Comparison of ENCODE assay signal across 1 cellular context in the genomic region with DNA sequence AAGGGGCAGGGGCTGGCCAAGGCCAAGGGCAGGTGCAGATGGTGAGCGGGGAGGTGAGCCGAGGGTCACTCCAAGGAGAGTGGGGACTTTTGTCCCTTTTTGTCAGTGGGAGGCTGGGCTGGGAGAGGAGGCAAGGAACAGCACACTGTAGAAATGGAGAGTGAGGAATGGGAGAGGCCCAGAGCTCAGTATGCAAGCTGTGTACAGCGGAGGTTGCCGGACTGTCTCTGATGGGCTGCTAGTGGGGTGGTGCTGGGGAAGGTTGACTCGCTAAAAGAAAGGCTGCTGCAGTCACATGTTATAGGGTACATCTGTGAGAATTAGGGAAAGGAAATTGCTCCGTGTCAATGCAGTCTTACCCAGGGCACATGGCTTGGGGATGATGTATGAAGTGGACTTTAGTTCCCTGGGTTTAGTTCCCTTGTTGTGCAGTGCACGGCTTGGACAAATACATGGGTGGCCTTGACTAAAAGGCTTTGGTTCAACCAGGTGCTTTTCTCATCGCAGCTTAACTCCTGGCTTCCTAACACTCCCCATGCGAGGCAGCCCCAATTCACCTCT.
TF ChIP-seq lines count a peak whose summit lies in the region.

No MANE protein-coding gene starts in this region.

TF ChIP-seq in HepG2, 621 proteins besides CTCF, POLR2A, EP300 and RAD21 (continued from another document and continues in another):
- TF ChIP-seq KMT2A (CRISPR knock-in tag; IDR thresholded peaks at IDR 0.05) (peak; percentile 24; the same call in 1 of the 2 replicates), ZNF790 (CRISPR knock-in tag; IDR thresholded peaks at IDR 0.05; ENCODE audit: borderline replicate concordance) (no peak), HNF4A (CRISPR knock-in tag; IDR thresholded peaks at IDR 0.05) (peak; percentile 95), ZFP36L2 (CRISPR knock-in tag; IDR thresholded peaks at IDR 0.05) (no peak), SMAD9 (CRISPR knock-in tag; IDR thresholded peaks at IDR 0.05) (no peak), ZC3H13 (CRISPR knock-in tag; IDR thresholded peaks at IDR 0.05) (no peak), TAF15 (IDR thresholded peaks at IDR 0.05; ENCODE audit: low read depth, low read length, poor library complexity, severe bottlenecking) (no peak), HIVEP1 (CRISPR knock-in tag; IDR thresholded peaks at IDR 0.05) (no peak), JUNB (CRISPR knock-in tag; IDR thresholded peaks at IDR 0.05; ENCODE audit: borderline replicate concordance) (no peak), THAP11 (CRISPR knock-in tag; IDR thresholded peaks at IDR 0.05) (peak; percentile 52), ZNF879 (CRISPR knock-in tag; IDR thresholded peaks at IDR 0.05) (no peak), ZNF367 (CRISPR knock-in tag; IDR thresholded peaks at IDR 0.05; ENCODE audit: borderline replicate concordance) (no peak), NONO (IDR thresholded peaks at IDR 0.05) (no peak), NONO (CRISPR knock-in tag; conservative IDR thresholded peaks at IDR 0.05) (no peak), DMAP1 (CRISPR knock-in tag; IDR thresholded peaks at IDR 0.05) (peak; percentile 75; the same call in 1 of the 2 replicates), NFIC (IDR thresholded peaks at IDR 0.05; ENCODE audit: low read length) (no peak), CEBPG (CRISPR knock-in tag; IDR thresholded peaks at IDR 0.05) (no peak), PPARG (CRISPR knock-in tag; conservative IDR thresholded peaks at IDR 0.05) (peak; percentile 49; the same call in 1 of the 2 replicates), BRCA1 (CRISPR knock-in tag; IDR thresholded peaks at IDR 0.05) (no peak), ZSCAN20 (CRISPR knock-in tag; IDR thresholded peaks at IDR 0.05; ENCODE audit: borderline replicate concordance) (no peak), ZSCAN12 (CRISPR knock-in tag; IDR thresholded peaks at IDR 0.05) (no peak), MED1 (CRISPR knock-in tag; IDR thresholded peaks at IDR 0.05) (peak; percentile 87), ZNF468 (CRISPR knock-in tag; IDR thresholded peaks at IDR 0.05) (no peak), ZSCAN9 (CRISPR knock-in tag; IDR thresholded peaks at IDR 0.05; ENCODE audit: borderline replicate concordance) (peak; percentile 49; the same call in 1 of the 2 replicates), MEF2D (CRISPR knock-in tag; IDR thresholded peaks at IDR 0.05) (peak; percentile 57), NCOA2 (CRISPR knock-in tag; IDR thresholded peaks at IDR 0.05) (peak; percentile 45; the same call in 1 of the 2 replicates), TARDBP (CRISPR knock-in tag; IDR thresholded peaks at IDR 0.05) (peak; percentile 77), NFRKB (IDR thresholded peaks at IDR 0.05) (no peak), ZBTB3 (CRISPR knock-in tag; IDR thresholded peaks at IDR 0.05; ENCODE audit: borderline replicate concordance, low read depth) (no peak), ETV5 (CRISPR knock-in tag; IDR thresholded peaks at IDR 0.05; ENCODE audit: borderline replicate concordance) (no peak; the same call in 1 of the 2 replicates), MXD4 (CRISPR knock-in tag; IDR thresholded peaks at IDR 0.05) (0 out of 2 replicates have a peak, but pooled peaks have one; percentile 45), RBM22 (optimal IDR thresholded peaks at IDR 0.05; ENCODE audit: low read length) (no peak), SP2 (CRISPR knock-in tag; IDR thresholded peaks at IDR 0.05) (0 out of 2 replicates have a peak, but pooled peaks have one; percentile 16), ZSCAN22 (CRISPR knock-in tag; IDR thresholded peaks at IDR 0.05) (no peak), NR2F1 (CRISPR knock-in tag; IDR thresholded peaks at IDR 0.05) (no peak), CREB1 (IDR thresholded peaks at IDR 0.05) (no peak), CREB1 (CRISPR knock-in tag; IDR thresholded peaks at IDR 0.05) (no peak)
- TF ChIP-seq, protein P1, sequence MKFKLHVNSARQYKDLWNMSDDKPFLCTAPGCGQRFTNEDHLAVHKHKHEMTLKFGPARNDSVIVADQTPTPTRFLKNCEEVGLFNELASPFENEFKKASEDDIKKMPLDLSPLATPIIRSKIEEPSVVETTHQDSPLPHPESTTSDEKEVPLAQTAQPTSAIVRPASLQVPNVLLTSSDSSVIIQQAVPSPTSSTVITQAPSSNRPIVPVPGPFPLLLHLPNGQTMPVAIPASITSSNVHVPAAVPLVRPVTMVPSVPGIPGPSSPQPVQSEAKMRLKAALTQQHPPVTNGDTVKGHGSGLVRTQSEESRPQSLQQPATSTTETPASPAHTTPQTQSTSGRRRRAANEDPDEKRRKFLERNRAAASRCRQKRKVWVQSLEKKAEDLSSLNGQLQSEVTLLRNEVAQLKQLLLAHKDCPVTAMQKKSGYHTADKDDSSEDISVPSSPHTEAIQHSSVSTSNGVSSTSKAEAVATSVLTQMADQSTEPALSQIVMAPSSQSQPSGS (CRISPR knock-in tag; IDR thresholded peaks at IDR 0.05), result peak; percentile 69; the same call in 1 of the 2 replicates
- TF ChIP-seq, protein P2, sequence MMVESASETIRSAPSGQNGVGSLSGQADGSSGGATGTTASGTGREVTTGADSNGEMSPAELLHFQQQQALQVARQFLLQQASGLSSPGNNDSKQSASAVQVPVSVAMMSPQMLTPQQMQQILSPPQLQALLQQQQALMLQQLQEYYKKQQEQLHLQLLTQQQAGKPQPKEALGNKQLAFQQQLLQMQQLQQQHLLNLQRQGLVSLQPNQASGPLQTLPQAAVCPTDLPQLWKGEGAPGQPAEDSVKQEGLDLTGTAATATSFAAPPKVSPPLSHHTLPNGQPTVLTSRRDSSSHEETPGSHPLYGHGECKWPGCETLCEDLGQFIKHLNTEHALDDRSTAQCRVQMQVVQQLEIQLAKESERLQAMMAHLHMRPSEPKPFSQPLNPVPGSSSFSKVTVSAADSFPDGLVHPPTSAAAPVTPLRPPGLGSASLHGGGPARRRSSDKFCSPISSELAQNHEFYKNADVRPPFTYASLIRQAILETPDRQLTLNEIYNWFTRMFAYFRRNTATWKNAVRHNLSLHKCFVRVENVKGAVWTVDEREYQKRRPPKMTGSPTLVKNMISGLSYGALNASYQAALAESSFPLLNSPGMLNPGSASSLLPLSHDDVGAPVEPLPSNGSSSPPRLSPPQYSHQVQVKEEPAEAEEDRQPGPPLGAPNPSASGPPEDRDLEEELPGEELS (CRISPR knock-in tag; IDR thresholded peaks at IDR 0.05), result peak; percentile 59; the same call in 1 of the 2 replicates
- TF ChIP-seq, protein P3, sequence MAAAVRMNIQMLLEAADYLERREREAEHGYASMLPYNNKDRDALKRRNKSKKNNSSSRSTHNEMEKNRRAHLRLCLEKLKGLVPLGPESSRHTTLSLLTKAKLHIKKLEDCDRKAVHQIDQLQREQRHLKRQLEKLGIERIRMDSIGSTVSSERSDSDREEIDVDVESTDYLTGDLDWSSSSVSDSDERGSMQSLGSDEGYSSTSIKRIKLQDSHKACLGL (CRISPR knock-in tag; IDR thresholded peaks at IDR 0.05), result no peak
- TF ChIP-seq, protein P4, sequence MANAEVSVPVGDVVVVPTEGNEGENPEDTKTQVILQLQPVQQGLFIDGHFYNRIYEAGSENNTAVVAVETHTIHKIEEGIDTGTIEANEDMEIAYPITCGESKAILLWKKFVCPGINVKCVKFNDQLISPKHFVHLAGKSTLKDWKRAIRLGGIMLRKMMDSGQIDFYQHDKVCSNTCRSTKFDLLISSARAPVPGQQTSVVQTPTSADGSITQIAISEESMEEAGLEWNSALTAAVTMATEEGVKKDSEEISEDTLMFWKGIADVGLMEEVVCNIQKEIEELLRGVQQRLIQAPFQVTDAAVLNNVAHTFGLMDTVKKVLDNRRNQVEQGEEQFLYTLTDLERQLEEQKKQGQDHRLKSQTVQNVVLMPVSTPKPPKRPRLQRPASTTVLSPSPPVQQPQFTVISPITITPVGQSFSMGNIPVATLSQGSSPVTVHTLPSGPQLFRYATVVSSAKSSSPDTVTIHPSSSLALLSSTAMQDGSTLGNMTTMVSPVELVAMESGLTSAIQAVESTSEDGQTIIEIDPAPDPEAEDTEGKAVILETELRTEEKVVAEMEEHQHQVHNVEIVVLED (CRISPR knock-in tag; IDR thresholded peaks at IDR 0.05; ENCODE audit: borderline replicate concordance), result no peak
- TF ChIP-seq, protein P5, sequence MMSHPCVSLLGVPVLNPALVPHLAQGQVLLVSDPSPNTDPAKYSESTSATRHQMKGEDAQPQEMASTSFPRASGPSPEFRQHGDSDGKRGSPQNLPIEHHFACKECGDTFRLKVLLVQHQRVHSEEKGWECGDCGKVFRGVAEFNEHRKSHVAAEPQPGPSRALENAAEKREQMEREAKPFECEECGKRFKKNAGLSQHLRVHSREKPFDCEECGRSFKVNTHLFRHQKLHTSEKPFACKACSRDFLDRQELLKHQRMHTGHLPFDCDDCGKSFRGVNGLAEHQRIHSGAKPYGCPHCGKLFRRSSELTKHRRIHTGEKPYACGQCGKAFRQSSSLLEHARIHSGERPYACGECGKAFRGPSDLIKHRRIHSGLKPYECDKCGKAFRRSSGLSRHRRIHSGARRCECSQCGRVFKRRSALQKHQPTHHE (CRISPR knock-in tag; IDR thresholded peaks at IDR 0.05; ENCODE audit: borderline replicate concordance), result 0 out of 2 replicates have a peak, but pooled peaks have one; percentile 40
- TF ChIP-seq, protein P6, sequence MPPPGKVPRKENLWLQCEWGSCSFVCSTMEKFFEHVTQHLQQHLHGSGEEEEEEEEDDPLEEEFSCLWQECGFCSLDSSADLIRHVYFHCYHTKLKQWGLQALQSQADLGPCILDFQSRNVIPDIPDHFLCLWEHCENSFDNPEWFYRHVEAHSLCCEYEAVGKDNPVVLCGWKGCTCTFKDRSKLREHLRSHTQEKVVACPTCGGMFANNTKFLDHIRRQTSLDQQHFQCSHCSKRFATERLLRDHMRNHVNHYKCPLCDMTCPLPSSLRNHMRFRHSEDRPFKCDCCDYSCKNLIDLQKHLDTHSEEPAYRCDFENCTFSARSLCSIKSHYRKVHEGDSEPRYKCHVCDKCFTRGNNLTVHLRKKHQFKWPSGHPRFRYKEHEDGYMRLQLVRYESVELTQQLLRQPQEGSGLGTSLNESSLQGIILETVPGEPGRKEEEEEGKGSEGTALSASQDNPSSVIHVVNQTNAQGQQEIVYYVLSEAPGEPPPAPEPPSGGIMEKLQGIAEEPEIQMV (CRISPR knock-in tag; IDR thresholded peaks at IDR 0.05; ENCODE audit: low read depth), result no peak
- TF ChIP-seq, protein P7, sequence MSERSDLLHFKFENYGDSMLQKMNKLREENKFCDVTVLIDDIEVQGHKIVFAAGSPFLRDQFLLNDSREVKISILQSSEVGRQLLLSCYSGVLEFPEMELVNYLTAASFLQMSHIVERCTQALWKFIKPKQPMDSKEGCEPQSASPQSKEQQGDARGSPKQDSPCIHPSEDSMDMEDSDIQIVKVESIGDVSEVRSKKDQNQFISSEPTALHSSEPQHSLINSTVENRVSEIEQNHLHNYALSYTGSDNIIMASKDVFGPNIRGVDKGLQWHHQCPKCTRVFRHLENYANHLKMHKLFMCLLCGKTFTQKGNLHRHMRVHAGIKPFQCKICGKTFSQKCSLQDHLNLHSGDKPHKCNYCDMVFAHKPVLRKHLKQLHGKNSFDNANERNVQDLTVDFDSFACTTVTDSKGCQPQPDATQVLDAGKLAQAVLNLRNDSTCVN (CRISPR knock-in tag; IDR thresholded peaks at IDR 0.05; ENCODE audit: borderline replicate concordance), result 0 out of 2 replicates have a peak, but pooled peaks have one; percentile 45
- TF ChIP-seq, protein P8, sequence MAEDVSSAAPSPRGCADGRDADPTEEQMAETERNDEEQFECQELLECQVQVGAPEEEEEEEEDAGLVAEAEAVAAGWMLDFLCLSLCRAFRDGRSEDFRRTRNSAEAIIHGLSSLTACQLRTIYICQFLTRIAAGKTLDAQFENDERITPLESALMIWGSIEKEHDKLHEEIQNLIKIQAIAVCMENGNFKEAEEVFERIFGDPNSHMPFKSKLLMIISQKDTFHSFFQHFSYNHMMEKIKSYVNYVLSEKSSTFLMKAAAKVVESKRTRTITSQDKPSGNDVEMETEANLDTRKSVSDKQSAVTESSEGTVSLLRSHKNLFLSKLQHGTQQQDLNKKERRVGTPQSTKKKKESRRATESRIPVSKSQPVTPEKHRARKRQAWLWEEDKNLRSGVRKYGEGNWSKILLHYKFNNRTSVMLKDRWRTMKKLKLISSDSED (CRISPR knock-in tag; IDR thresholded peaks at IDR 0.05), result no peak
- TF ChIP-seq, protein P9, sequence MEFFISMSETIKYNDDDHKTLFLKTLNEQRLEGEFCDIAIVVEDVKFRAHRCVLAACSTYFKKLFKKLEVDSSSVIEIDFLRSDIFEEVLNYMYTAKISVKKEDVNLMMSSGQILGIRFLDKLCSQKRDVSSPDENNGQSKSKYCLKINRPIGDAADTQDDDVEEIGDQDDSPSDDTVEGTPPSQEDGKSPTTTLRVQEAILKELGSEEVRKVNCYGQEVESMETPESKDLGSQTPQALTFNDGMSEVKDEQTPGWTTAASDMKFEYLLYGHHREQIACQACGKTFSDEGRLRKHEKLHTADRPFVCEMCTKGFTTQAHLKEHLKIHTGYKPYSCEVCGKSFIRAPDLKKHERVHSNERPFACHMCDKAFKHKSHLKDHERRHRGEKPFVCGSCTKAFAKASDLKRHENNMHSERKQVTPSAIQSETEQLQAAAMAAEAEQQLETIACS (CRISPR knock-in tag; IDR thresholded peaks at IDR 0.05), result no peak
- TF ChIP-seq, protein P10, sequence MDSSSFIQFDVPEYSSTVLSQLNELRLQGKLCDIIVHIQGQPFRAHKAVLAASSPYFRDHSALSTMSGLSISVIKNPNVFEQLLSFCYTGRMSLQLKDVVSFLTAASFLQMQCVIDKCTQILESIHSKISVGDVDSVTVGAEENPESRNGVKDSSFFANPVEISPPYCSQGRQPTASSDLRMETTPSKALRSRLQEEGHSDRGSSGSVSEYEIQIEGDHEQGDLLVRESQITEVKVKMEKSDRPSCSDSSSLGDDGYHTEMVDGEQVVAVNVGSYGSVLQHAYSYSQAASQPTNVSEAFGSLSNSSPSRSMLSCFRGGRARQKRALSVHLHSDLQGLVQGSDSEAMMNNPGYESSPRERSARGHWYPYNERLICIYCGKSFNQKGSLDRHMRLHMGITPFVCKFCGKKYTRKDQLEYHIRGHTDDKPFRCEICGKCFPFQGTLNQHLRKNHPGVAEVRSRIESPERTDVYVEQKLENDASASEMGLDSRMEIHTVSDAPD (CRISPR knock-in tag; IDR thresholded peaks at IDR 0.05), result no peak
- TF ChIP-seq, protein P11, sequence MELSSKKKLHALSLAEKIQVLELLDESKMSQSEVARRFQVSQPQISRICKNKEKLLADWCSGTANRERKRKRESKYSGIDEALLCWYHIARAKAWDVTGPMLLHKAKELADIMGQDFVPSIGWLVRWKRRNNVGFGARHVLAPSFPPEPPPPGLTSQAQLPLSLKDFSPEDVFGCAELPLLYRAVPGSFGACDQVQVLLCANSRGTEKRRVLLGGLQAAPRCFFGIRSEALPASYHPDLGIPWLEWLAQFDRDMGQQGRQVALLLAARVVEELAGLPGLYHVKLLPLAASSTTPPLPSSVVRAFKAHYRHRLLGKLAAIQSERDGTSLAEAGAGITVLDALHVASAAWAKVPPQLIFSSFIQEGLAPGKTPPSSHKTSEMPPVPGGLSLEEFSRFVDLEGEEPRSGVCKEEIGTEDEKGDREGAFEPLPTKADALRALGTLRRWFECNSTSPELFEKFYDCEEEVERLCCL (CRISPR knock-in tag; IDR thresholded peaks at IDR 0.05; ENCODE audit: borderline replicate concordance), result no peak
